Comparison of ENCODE assay signal across 17 cellular contexts in genomic region chr18:7146067-7146466, GRCh38. TPM values are rescaled to one million over a fixed set of nuclear protein-coding genes. Genes with fewer than 3 reads are reported as not detected.
"Had no signal": no experiment of that assay in that cellular context is flagged by ENCODE, and none has a peak within 500 bp of the region (broad histone marks: within the 10 kb centered on the region; RNA-seq: fewer than 3 reads in every experiment).

No MANE protein-coding gene starts in this region.

- H3K36me3 ChIP-seq: brain microvascular endothelial cell, heart left ventricle, neutrophil, WERI-Rb-1 had no signal

- H3K4me1 ChIP-seq: heart left ventricle, parathyroid adenoma had no signal

- H3K27ac ChIP-seq: brain microvascular endothelial cell, heart left ventricle, neutrophil, parathyroid adenoma, WERI-Rb-1 had no signal

- H3K4me3 ChIP-seq: heart left ventricle had no signal

- ATAC-seq: effector memory CD8-positive, alpha-beta T cell; heart left ventricle; left lobe of liver; natural killer cell treated with Interleukin-12 subunit alpha and Interleukin-12 subunit beta and Interleukin-15 and Interleukin-18, amount 100 ng/mL, for 72 hours; right cardiac atrium; stimulated activated naive CD8-positive, alpha-beta T cell treated with anti-CD3 and anti-CD28 coated beads, Interleukin-15, Interleukin-2, amounts not matched to agents 100 U/mL and 50 U/mL, for 24 hours; T-cell had no signal

- H3K27me3 ChIP-seq: brain microvascular endothelial cell, neutrophil had no signal

- H3K9me3 ChIP-seq: heart left ventricle, neutrophil had no signal

- DNase-seq: activated gamma-delta T cell treated with Interleukin-2 at 50 U/mL for 16 hours; activated T-cell treated with anti-CD3 and anti-CD28 coated beads, Interleukin-2, amount 50 U/mL, for 1 hour; anterior cingulate cortex; brain microvascular endothelial cell; effector memory CD8-positive, alpha-beta T cell; heart left ventricle; kidney; right cardiac atrium; stimulated activated CD4-positive, alpha-beta T cell treated with anti-CD3 and anti-CD28 coated beads, Interleukin-4, amount 100 ng/mL, for 4 hours; stimulated activated naive CD8-positive, alpha-beta T cell treated with anti-CD3 and anti-CD28 coated beads, Interleukin-15, Interleukin-2, amounts not matched to agents 100 U/mL and 50 U/mL, for 24 hours; T-cell; WERI-Rb-1 had no signal

RNA-seq across cellular contexts. Expression of gene LAMA1, which starts 28.5 kb away (rescaled TPM):
- total RNA-seq: endothelial cell of umbilical vein; natural killer cell treated with Interleukin-12 subunit alpha and Interleukin-12 subunit beta and Interleukin-15 and Interleukin-18, amount 100 ng/mL, for 72 hours had no signal
